Comparison of ENCODE assay signal across 14 cellular contexts in the genomic region with DNA sequence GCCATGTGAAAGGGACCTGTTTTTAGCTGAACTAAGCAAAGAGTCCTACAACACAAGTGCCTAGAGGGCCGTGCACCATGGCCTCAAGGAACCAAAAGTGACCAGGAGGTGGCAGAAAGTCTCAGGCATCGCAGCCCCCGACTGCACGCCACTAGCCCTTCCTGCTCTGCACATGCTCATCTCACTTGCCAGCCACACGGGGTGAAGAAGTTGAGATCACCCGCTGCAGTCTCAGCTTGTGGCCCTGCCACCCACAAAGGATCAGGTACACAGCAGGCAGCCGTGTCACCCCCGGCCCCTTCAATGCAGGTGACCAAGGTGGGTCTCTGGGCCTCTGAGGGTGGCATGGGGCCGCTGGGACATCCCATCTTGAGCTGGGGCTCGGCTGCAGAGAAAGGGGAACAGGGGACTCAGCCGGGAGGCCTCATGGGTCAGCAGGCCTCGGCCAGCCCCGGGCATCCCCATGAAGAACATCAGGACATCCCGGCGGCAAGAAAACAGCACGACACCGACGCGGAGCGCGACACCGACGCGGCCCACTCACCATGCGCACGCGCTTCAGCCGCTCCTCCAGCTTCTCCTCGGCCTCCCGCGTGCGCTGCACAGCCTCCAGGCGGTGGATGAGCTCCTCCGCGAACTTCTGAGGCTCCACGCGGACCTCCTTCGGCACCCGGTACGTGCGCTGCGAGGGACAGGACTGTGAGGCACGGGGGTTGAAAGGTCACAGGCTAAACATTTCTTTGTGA. TPM values are rescaled to one million over a fixed set of nuclear protein-coding genes. Genes with fewer than 3 reads are reported as not detected.
A peak's percentile ranks its signal among the peaks of the same experiment; 100 is the strongest.
DNase-seq lines count a peak whose midpoint lies in the region; ATAC-seq and TF ChIP-seq lines count a peak whose summit lies in the region.
"Had no signal": no experiment of that assay in that cellular context is flagged by ENCODE, and none has a peak within 500 bp of the region (broad histone marks: within the 10 kb centered on the region; RNA-seq: fewer than 3 reads in every experiment).

No MANE protein-coding gene starts in this region.

- H2AFZ ChIP-seq in SK-N-SH (ENCODE audit: low read depth), result no peak overlapping the region

- TF ChIP-seq EP300 in SK-N-SH (IDR thresholded peaks at IDR 0.05; ENCODE audit: borderline replicate concordance in 1 of 2, low read depth in 1 of 2, low read length in 1 of 2), result no peak
- TF ChIP-seq EP300 in gastroesophageal sphincter (IDR thresholded peaks at IDR 0.05), result no peak

- H3F3A ChIP-seq in SK-N-SH (replicated peaks; ENCODE audit: insufficient read depth), result no peaks in the 10 kb centered on the region

- H3K36me3 Mint-ChIP-seq in activated CD8-positive, alpha-beta memory T cell treated with anti-CD3 and anti-CD28 coated beads, Interleukin-2, amount 10 ng/mL, durations not matched to agents 7 days and 5 days, result no peaks in the 10 kb centered on the region
- H3K36me3 Mint-ChIP-seq in stimulated activated naive B cell treated with anti-CD40 and anti-IgM and Interleukin-4, amounts not matched to agents 10 μg/mL and 1 μg/mL and 100 μg/mL, for 72 hours, result peaks cover 28 to 57% of the 10 kb centered on the region in 2 donors

- H3K4me3 ChIP-seq in SK-N-SH (ENCODE audit: low read depth in 2 of 2, low read length in 1 of 2) (no peak overlapping the region), gastroesophageal sphincter (no peak overlapping the region)
- H3K4me3 ChIP-seq: upper lobe of left lung had no signal

- H3K27me3 Mint-ChIP-seq in activated CD8-positive, alpha-beta memory T cell treated with anti-CD3 and anti-CD28 coated beads, Interleukin-2, amount 10 ng/mL, durations not matched to agents 7 days and 5 days, result no peaks in the 10 kb centered on the region
- no peaks in the 10 kb centered on the region for H3K27me3 Mint-ChIP-seq in stimulated activated naive B cell treated with anti-CD40 and anti-IgM and Interleukin-4, amounts not matched to agents 10 μg/mL and 1 μg/mL and 100 μg/mL, for 72 hours

- peaks cover 15% of the 10 kb centered on the region for H3K4me1 Mint-ChIP-seq in activated CD8-positive, alpha-beta memory T cell treated with anti-CD3 and anti-CD28 coated beads, Interleukin-2, amount 10 ng/mL, durations not matched to agents 7 days and 5 days
- H3K4me1 Mint-ChIP-seq in stimulated activated naive B cell treated with anti-CD40 and anti-IgM and Interleukin-4, amounts not matched to agents 10 μg/mL and 1 μg/mL and 100 μg/mL, for 72 hours, result peaks cover 6 to 24% of the 10 kb centered on the region in 2 donors

- H3K4me1 ChIP-seq in SK-N-SH (ENCODE audit: control insufficient read depth in 1 of 2, insufficient read depth in 2 of 2, low read depth in 1 of 2, low read length in 1 of 2) (no peaks in the 10 kb centered on the region), gastroesophageal sphincter (no peaks in the 10 kb centered on the region)
- H3K4me1 ChIP-seq: upper lobe of left lung had no signal

- no peak overlapping the region for H3K9ac ChIP-seq in SK-N-SH

- POLR2A ChIA-PET in SK-N-SH (lab: Yijun Ruan, JAX), result no interaction called here

- H3K4me2 ChIP-seq in SK-N-SH, result no peak overlapping the region

- DNase-seq in activated CD8-positive, alpha-beta memory T cell treated with anti-CD3 and anti-CD28 coated beads, Interleukin-2, amount 10 ng/mL, durations not matched to agents 7 days and 5 days, result no peak
- no peak for DNase-seq in activated CD8-positive, alpha-beta memory T cell treated with anti-CD3 and anti-CD28 coated beads for 24 hours
- DNase-seq in SK-N-SH (no peak), NCI-H226 (no peak)
- DNase-seq in stimulated activated naive B cell treated with anti-CD40 and anti-IgM and Interleukin-4, amounts not matched to agents 10 μg/mL and 1 μg/mL and 100 μg/mL, for 72 hours, result no peak
- DNase-seq: activated CD4-positive, CD25-positive, alpha-beta regulatory T cell; NCI-H345; nephron progenitor cell; small intestine had no signal

- TF ChIP-seq POLR2A in gastroesophageal sphincter (IDR thresholded peaks at IDR 0.05), result no peak

- no peaks in the 10 kb centered on the region for H3K9me3 Mint-ChIP-seq in activated CD8-positive, alpha-beta memory T cell treated with anti-CD3 and anti-CD28 coated beads, Interleukin-2, amount 10 ng/mL, durations not matched to agents 7 days and 5 days (ENCODE audit: low read depth)
- H3K9me3 Mint-ChIP-seq in stimulated activated naive B cell treated with anti-CD40 and anti-IgM and Interleukin-4, amounts not matched to agents 10 μg/mL and 1 μg/mL and 100 μg/mL, for 72 hours, result no peaks in the 10 kb centered on the region
- H3K9me3 Mint-ChIP-seq: nephron progenitor cell had no signal

- H3K27me3 ChIP-seq in SK-N-SH (ENCODE audit: insufficient read depth) (no peaks in the 10 kb centered on the region), gastroesophageal sphincter (no peaks in the 10 kb centered on the region)
- H3K27me3 ChIP-seq: upper lobe of left lung had no signal

- no peak overlapping the region for H3K4me3 Mint-ChIP-seq in activated CD8-positive, alpha-beta memory T cell treated with anti-CD3 and anti-CD28 coated beads, Interleukin-2, amount 10 ng/mL, durations not matched to agents 7 days and 5 days
- no peak overlapping the region for H3K4me3 Mint-ChIP-seq in stimulated activated naive B cell treated with anti-CD40 and anti-IgM and Interleukin-4, amounts not matched to agents 10 μg/mL and 1 μg/mL and 100 μg/mL, for 72 hours
- H3K4me3 Mint-ChIP-seq: nephron progenitor cell had no signal

- TF ChIP-seq CTCF in SK-N-SH (IDR thresholded peaks at IDR 0.05), result no peak
- no peak for TF ChIP-seq CTCF in gastroesophageal sphincter (IDR thresholded peaks at IDR 0.05)

- no peaks in the 10 kb centered on the region for H3K79me2 ChIP-seq in SK-N-SH (ENCODE audit: insufficient read depth)

- peak; percentile 30 for ATAC-seq in activated CD8-positive, alpha-beta memory T cell treated with anti-CD3 and anti-CD28 coated beads, Interleukin-2, amount 10 ng/mL, durations not matched to agents 7 days and 5 days
- ATAC-seq in gastroesophageal sphincter (peak; percentile 22), GM21447 (IDR thresholded peaks at IDR 0.05; ENCODE audit: unreplicated experiment) (no peak), GM19351 (IDR thresholded peaks at IDR 0.05; ENCODE audit: unreplicated experiment) (no peak)
- ATAC-seq in stimulated activated naive B cell treated with anti-CD40 and anti-IgM and Interleukin-4, amounts not matched to agents 10 μg/mL and 1 μg/mL and 100 μg/mL, for 72 hours (replicated peaks), result peak in 1 of 2 donors; percentile 39

- H3K36me3 ChIP-seq in SK-N-SH (replicated peaks in 1 of 2; ENCODE audit: control insufficient read depth in 1 of 2, insufficient read depth in 2 of 2, low read length in 1 of 2) (peaks cover 0 to 18% of the 10 kb centered on the region in 2 experiments), gastroesophageal sphincter (peaks cover 0 to 72% of the 10 kb centered on the region in 2 donors)

- H3K9me3 ChIP-seq in SK-N-SH (no peaks in the 10 kb centered on the region), gastroesophageal sphincter (no peaks in the 10 kb centered on the region)
- H3K9me3 ChIP-seq: upper lobe of left lung had no signal

- peak; percentile 43 for TF ChIP-seq RAD21 in SK-N-SH (IDR thresholded peaks at IDR 0.05; ENCODE audit: low read length)

- H3K27ac Mint-ChIP-seq in activated CD8-positive, alpha-beta memory T cell treated with anti-CD3 and anti-CD28 coated beads, Interleukin-2, amount 10 ng/mL, durations not matched to agents 7 days and 5 days, result no peak overlapping the region
- peak overlapping the region; percentile 9 for H3K27ac Mint-ChIP-seq in stimulated activated naive B cell treated with anti-CD40 and anti-IgM and Interleukin-4, amounts not matched to agents 10 μg/mL and 1 μg/mL and 100 μg/mL, for 72 hours

- no peaks in the 10 kb centered on the region for H3K9me2 ChIP-seq in SK-N-SH

- H3K27ac ChIP-seq in SK-N-SH (ENCODE audit: low read depth in 2 of 2, low read length in 1 of 2) (no peak overlapping the region), gastroesophageal sphincter (no peak overlapping the region)
- H3K27ac ChIP-seq: upper lobe of left lung had no signal

- no peaks in the 10 kb centered on the region for H4K20me1 ChIP-seq in SK-N-SH (ENCODE audit: insufficient read depth)

- CTCF ChIA-PET in activated CD8-positive, alpha-beta memory T cell treated with anti-CD3 and anti-CD28 coated beads, Interleukin-2, amount 10 ng/mL, durations not matched to agents 7 days and 5 days (lab: Charles Lee), result interaction anchor here (1.2 kb wide), 1 partner anchor 207 kb away, joined by 3 read pairs; no protein-coding TSS in a partner anchor
- CTCF ChIA-PET in SK-N-SH (lab: Yijun Ruan, JAX), result interaction anchor here (1.0 kb wide), 1 partner anchor 48 kb away, joined by 4 read pairs; the partner anchor contains the start of gene AXIN1

- WGBS in SK-N-SH (ENCODE audit: low lambda C conversion rate), result 96% methylated on average over 34 of the region's 43 CpGs
- 65 to 88% methylated on average over 2 to 31 of the region's 43 CpGs for WGBS in gastroesophageal sphincter (ENCODE audit: low coverage in 1 of 2), 2 donors

TF ChIP-seq in SK-N-SH, 30 proteins besides CTCF, POLR2A, EP300 and RAD21 (continues in another document):
- no peak for TF ChIP-seq EZH2phosphoT487 (IDR thresholded peaks at IDR 0.05; ENCODE audit: borderline replicate concordance, low read depth)

RNA-seq across cellular contexts. Expression of gene PDIA2, which starts 21.0 kb away (rescaled TPM):
- total RNA-seq in activated CD8-positive, alpha-beta memory T cell treated with anti-CD3 and anti-CD28 coated beads, Interleukin-2, amount 10 ng/mL, durations not matched to agents 7 days and 5 days, result not detected
- polyA plus RNA-seq in SK-N-SH (2012; rRNA removed), result 1.7 and 2.5 TPM in 2 replicates
- 0.21 and 0.24 TPM in 2 replicates for polyA plus RNA-seq in SK-N-SH (2012; cell fraction: cytosol; rRNA removed)
- 18.8 and 22.7 TPM in 2 replicates for polyA plus RNA-seq in SK-N-SH (2012; cell fraction: nucleus; rRNA removed)
- total RNA-seq in gastroesophageal sphincter, result under 1 TPM in 2 of 4 donors, not detected in 2; 0.81 to 0.93 TPM
- total RNA-seq: MCF 10A had no signal

RNA-seq across cellular contexts. Expression of gene ARHGDIG, which starts 23.5 kb away (rescaled TPM):
- total RNA-seq in activated CD8-positive, alpha-beta memory T cell treated with anti-CD3 and anti-CD28 coated beads, Interleukin-2, amount 10 ng/mL, durations not matched to agents 7 days and 5 days, result not detected
- polyA plus RNA-seq in SK-N-SH (2012; rRNA removed), result 4.8 and 4.9 TPM in 2 replicates
- 1.7 and 3.3 TPM in 2 replicates for polyA plus RNA-seq in SK-N-SH (2012; cell fraction: cytosol; rRNA removed)
- polyA plus RNA-seq in SK-N-SH (2012; cell fraction: nucleus; rRNA removed), result 14.9 and 18.9 TPM in 2 replicates
- 1 to 10 TPM; 1.2 to 2.7 (median 1.8) TPM for total RNA-seq in gastroesophageal sphincter
- total RNA-seq: MCF 10A had no signal

RNA-seq across cellular contexts. Expression of gene RGS11, which starts 28.2 kb away (rescaled TPM):
- total RNA-seq in activated CD8-positive, alpha-beta memory T cell treated with anti-CD3 and anti-CD28 coated beads, Interleukin-2, amount 10 ng/mL, durations not matched to agents 7 days and 5 days, result not detected
- 9.8 and 10.0 TPM in 2 replicates for polyA plus RNA-seq in SK-N-SH (2012; rRNA removed)
- 0.93 and 1.8 TPM in 2 replicates for polyA plus RNA-seq in SK-N-SH (2012; cell fraction: cytosol; rRNA removed)
- 105 and 118 TPM in 2 replicates for polyA plus RNA-seq in SK-N-SH (2012; cell fraction: nucleus; rRNA removed)
- total RNA-seq in gastroesophageal sphincter, result 10 to 100 TPM in 2 of 4 donors, 1 to 10 TPM in 2; 3.0 to 11.5 (median 10.1) TPM

RNA-seq across cellular contexts. Expression of gene AXIN1, which starts 48.6 kb away (rescaled TPM):
- 10 to 100 TPM; 22.3 to 25.7 TPM for total RNA-seq in activated CD8-positive, alpha-beta memory T cell treated with anti-CD3 and anti-CD28 coated beads, Interleukin-2, amount 10 ng/mL, durations not matched to agents 7 days and 5 days
- 12.5 and 19.9 TPM in 2 replicates for polyA plus RNA-seq in SK-N-SH (2012; rRNA removed)
- polyA plus RNA-seq in SK-N-SH (2012; cell fraction: cytosol; rRNA removed), result 14.9 and 21.4 TPM in 2 replicates
- 26.8 and 32.0 TPM in 2 replicates for polyA plus RNA-seq in SK-N-SH (2012; cell fraction: nucleus; rRNA removed)
- 10 to 100 TPM; 26.0 to 58.8 (median 32.9) TPM for total RNA-seq in gastroesophageal sphincter

Comparison
In these comparisons a context has a peak if more than half of its experiments do, and no peak if none do; other contexts are left out.
1. ATAC-seq: peak in activated CD8-positive, alpha-beta memory T cell treated with anti-CD3 and anti-CD28 coated beads, Interleukin-2, amount 10 ng/mL, durations not matched to agents 7 days and 5 days (single experiment) and gastroesophageal sphincter (single experiment); none in GM21447 (single experiment) and GM19351 (single experiment).